Comparison of ENCODE assay signal across 1 cellular context in the genomic region with DNA sequence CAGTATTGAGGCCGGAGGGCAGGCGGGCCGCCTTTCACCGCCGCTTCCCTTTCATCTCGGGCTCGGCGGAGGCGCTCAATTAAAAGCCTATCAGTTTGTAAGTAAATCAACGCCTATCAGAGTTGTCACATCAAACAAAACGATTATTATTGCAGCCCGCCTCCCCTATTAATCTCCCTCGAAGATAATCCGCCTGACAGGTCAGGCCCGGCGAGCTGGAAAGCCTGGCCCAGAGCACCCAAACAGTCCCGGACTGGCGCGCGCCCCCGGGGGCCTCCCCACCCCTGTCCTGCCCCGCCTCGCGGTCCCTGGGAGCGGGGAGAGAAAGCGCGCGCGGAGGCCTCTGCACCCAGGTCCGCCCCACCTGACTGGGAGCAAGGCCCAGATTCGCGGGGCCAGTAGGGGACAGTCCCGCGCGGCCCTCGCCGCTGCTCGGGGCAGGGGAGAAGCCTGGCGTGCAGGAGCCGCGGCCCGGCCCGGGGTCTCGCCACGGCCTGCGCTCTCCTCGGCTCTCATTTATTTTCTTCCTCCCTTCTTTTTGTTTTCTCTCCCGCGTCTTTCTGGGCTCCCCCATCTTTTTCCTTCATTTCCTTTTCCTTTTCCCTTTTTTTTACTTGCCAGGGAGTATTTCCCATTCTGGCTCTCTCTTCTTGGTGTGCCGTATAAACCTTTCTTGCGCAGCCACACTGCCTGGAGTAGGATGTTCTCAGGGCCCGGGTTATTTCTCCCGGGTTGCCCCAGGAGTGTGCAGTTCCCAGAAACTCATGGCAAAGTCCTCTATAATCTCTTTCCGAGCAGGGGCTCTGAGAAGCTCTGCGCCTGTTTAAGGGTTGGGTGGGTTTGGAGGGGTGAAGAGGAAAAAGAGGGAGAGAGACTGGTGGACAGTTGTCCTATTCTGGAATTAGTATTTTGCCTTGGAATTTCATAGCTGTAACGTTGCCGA.
TF ChIP-seq lines count a peak whose summit lies in the region.

No MANE protein-coding gene starts in this region.

TF ChIP-seq in K562, 482 proteins besides CTCF, POLR2A, EP300 and RAD21:
- no peak for TF ChIP-seq ZBTB12 (CRISPR knock-in tag; IDR thresholded peaks at IDR 0.05)
- 0 out of 2 replicates have a peak, but pooled peaks have one; percentile 53 for TF ChIP-seq HES1 (IDR thresholded peaks at IDR 0.05; ENCODE audit: low read depth)
- TF ChIP-seq IRF2 (CRISPR knock-in tag; IDR thresholded peaks at IDR 0.05): no peak
- no peak for TF ChIP-seq TAF7 (tag; IDR thresholded peaks at IDR 0.05)
- TF ChIP-seq ZBTB33 (CRISPR knock-in tag; IDR thresholded peaks at IDR 0.05): peak; percentile 25; the same call in 1 of the 2 replicates
- no peak for TF ChIP-seq RAD51 (IDR thresholded peaks at IDR 0.05; ENCODE audit: borderline replicate concordance, low read depth)
- TF ChIP-seq, protein P1, sequence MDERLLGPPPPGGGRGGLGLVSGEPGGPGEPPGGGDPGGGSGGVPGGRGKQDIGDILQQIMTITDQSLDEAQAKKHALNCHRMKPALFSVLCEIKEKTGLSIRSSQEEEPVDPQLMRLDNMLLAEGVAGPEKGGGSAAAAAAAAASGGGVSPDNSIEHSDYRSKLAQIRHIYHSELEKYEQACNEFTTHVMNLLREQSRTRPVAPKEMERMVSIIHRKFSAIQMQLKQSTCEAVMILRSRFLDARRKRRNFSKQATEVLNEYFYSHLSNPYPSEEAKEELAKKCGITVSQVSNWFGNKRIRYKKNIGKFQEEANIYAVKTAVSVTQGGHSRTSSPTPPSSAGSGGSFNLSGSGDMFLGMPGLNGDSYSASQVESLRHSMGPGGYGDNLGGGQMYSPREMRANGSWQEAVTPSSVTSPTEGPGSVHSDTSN (CRISPR knock-in tag; IDR thresholded peaks at IDR 0.05; ENCODE audit: low read depth): no peak
- TF ChIP-seq, protein P1 (tag; conservative IDR thresholded peaks at IDR 0.05; ENCODE audit: low read depth): peak; percentile 52
- TF ChIP-seq MEIS2 (IDR thresholded peaks at IDR 0.05; ENCODE audit: partially characterized antibody): peak; percentile 70
- TF ChIP-seq ETS2 (tag; IDR thresholded peaks at IDR 0.05; ENCODE audit: borderline replicate concordance, poor library complexity, severe bottlenecking): no peak
- TF ChIP-seq PKNOX1 (IDR thresholded peaks at IDR 0.05): 0 out of 2 replicates have a peak, but pooled peaks have one; percentile 22
TF ChIP-seq in K562: peak in this region for 5.
